Comparison of ENCODE assay signal across 8 cellular contexts in the genomic region with DNA sequence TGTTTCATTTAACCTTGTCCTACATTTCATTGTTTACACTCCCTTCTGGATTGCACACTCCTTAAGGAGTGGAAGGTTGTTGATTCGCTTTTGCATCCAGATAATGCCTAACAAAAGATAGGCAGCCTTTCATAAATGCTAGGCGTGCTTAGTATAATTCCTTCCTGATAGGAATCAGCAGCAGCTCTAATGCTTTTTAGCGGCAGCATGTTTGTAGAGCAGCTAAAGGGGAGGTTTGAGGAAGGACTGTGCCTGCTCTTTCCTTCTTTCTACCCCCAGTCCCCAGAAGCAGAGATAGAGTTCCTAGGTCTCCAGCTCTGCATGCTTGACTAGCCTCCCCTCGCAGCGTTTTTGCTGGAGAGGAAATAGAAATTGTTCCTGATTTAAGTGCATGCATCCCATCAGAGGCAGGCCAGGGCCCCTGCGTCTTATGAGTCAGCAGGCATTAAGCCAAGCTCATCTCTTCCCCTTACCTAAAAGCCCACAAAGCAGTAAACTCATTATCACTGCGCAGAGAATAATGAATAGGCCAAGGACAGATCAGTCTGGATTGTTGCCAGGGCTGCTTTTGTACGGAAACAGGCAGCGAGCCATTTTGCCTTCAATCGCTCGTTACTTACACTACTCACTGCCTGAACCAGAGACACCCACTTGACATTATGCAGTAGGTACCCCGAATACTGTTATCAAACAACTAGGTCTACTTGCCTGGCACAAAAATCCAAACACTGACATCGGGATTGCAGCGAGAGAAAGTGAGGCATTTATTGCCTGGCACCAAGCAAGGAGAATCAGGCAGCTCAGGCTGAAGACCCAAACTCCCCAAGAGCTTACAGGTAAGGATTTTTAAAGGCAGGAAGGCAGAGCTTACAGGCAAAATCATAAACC. TPM values are rescaled to one million over a fixed set of nuclear protein-coding genes. Genes with fewer than 3 reads are reported as not detected.
DNase-seq lines count a peak whose midpoint lies in the region; FAIRE-seq lines count a peak whose summit lies in the region.

No MANE protein-coding gene starts in this region.

- 12 to 25% (median 17%) methylated on average over 14 of the region's 14 CpGs for WGBS in small intestine, 3 donors

- FAIRE-seq in small intestine (lab: Jason Lieb, UNC): no peak

- H3K9me3 ChIP-seq in SJSA1 (replicated peaks) (no peaks in the 10 kb centered on the region), small intestine (ENCODE audit: control insufficient read depth, low read depth) (no peaks in the 10 kb centered on the region)

- no peaks in the 10 kb centered on the region for H3K27me3 ChIP-seq in SJSA1 (replicated peaks)
- no peaks in the 10 kb centered on the region for H3K27me3 ChIP-seq in small intestine (ENCODE audit: control insufficient read depth in 2 of 2, insufficient read depth in 2 of 2, low read length in 2 of 2)

- peak; percentile 79 for DNase-seq in COLO829 (ENCODE audit: low spot score)
- peak; percentile 99 for DNase-seq in NCI-H1092 treated with DMSO at 0.1 percent for 48 hours (lab: John Stamatoyannopoulos, UW)
- DNase-seq in SJSA1 (ENCODE audit: low read depth in 1 of 2, low spot score in 2 of 2): peak; percentile 63 to 70
- DNase-seq in glomerular visceral epithelial cell (ENCODE audit: extremely low spot score): peak; percentile 94
- peak; percentile 65 for DNase-seq in small intestine
- no peak for DNase-seq in activated CD4-positive, CD25-positive, alpha-beta regulatory T cell treated with anti-CD3 and anti-CD28 coated beads, Interleukin-2, amount 50 U/mL, for 72 hours
- DNase-seq in iPS-NIHi7 (ENCODE audit: extremely low spot score): no peak
- DNase-seq in activated effector memory CD4-positive, alpha-beta T cell treated with Interleukin-2 at 50 U/mL for 16 hours: no peak

- H3K27ac ChIP-seq in SJSA1: peak overlapping the region; percentile 38
- H3K27ac ChIP-seq in small intestine (ENCODE audit: low read depth in 1 of 2, low read length in 1 of 2): peak overlapping the region in 1 of 2 donors; percentile 62

- H3K4me3 ChIP-seq in SJSA1: no peak overlapping the region
- no peak overlapping the region for H3K4me3 ChIP-seq in small intestine (ENCODE audit: low read depth in 1 of 2, low read length in 2 of 2)

- H3K36me3 ChIP-seq in SJSA1 (no peaks in the 10 kb centered on the region), small intestine (ENCODE audit: control insufficient read depth in 2 of 2, insufficient read depth in 2 of 2, low read length in 2 of 2) (no peaks in the 10 kb centered on the region)

- H3K4me1 ChIP-seq in SJSA1 (replicated peaks) (peaks cover 41% of the 10 kb centered on the region), small intestine (ENCODE audit: control insufficient read depth in 2 of 2, insufficient read depth in 1 of 2, low read depth in 1 of 2, low read length in 1 of 2) (peaks cover 3 to 6% of the 10 kb centered on the region in 2 donors)

RNA-seq across cellular contexts. Expression of gene TBPL2, which starts 14.1 kb away (rescaled TPM):
- not detected in 2 replicates for total RNA-seq in SJSA1 (2014; rRNA removed; shearing (Covaris generic))
- polyA plus RNA-seq in small intestine: not detected

RNA-seq across cellular contexts. Expression of gene ATG14, which starts 42.9 kb away (rescaled TPM):
- 5.6 and 8.3 TPM in 2 replicates for total RNA-seq in SJSA1 (2014; rRNA removed; shearing (Covaris generic))
- 1 to 10 TPM; 3.5 to 8.3 (median 3.6) TPM for polyA plus RNA-seq in small intestine

Comparison
In these comparisons a context has a peak if more than half of its experiments do, and no peak if none do; other contexts are left out.
1. DNase-seq: peak in COLO829 (single experiment), NCI-H1092 treated with DMSO at 0.1 percent for 48 hours (single experiment), SJSA1 (2 of 2), glomerular visceral epithelial cell (single experiment) and small intestine (single experiment); none in activated CD4-positive, CD25-positive, alpha-beta regulatory T cell treated with anti-CD3 and anti-CD28 coated beads, Interleukin-2, amount 50 U/mL, for 72 hours (single experiment), iPS-NIHi7 (single experiment) and activated effector memory CD4-positive, alpha-beta T cell treated with Interleukin-2 at 50 U/mL for 16 hours (single experiment).